ENCODE assay signal across 8 cellular contexts in genomic region chr11:66288138-66288865, GRCh38. TPM values are rescaled to one million over a fixed set of nuclear protein-coding genes. Genes with fewer than 3 reads are reported as not detected.
DNase-seq lines count a peak whose midpoint lies in the region; ATAC-seq, FAIRE-seq and TF ChIP-seq lines count a peak whose summit lies in the region.

No MANE protein-coding gene starts in this region.

- peak overlapping the region; percentile 87 for H3K4me3 Mint-ChIP-seq in Caco-2 (ENCODE audit: unreplicated experiment)

- CTCF ChIA-PET in Caco-2 (lab: Charles Lee), result interaction anchor here (0.5 to 2.6 kb wide), 11 partner anchors 21 to 695 kb away, joined by 3 to 43 read pairs (median 4); partner anchors contain the start of genes FIBP, MRPL11 and RIN1
- CTCF ChIA-PET in K562 (lab: Yijun Ruan, JAX; ENCODE audit: low intra/inter-chr PET ratio), result interaction anchor here (0.7 to 1.2 kb wide), 2 partner anchors 65 to 120 kb away, joined by 3 read pairs; no protein-coding TSS in a partner anchor

- peak overlapping the region; percentile 100 for H3K4me2 ChIP-seq in K562 (ENCODE audit: insufficient read depth, low read length)

- H4K20me1 ChIP-seq in K562 (replicated peaks; ENCODE audit: control insufficient read depth, insufficient read depth, low read length), result peaks cover 5% of the 10 kb centered on the region

- peaks cover 24% of the 10 kb centered on the region for H3K79me2 ChIP-seq in K562 (ENCODE audit: control insufficient read depth, insufficient read depth, low read length)

- intact Hi-C loops in Caco-2 (cut with micrococcal nuclease; ENCODE audit: unreplicated experiment), result loop anchor here (2.0 kb wide), 1 partner anchor 40 kb away; no protein-coding TSS in a partner anchor
- intact Hi-C loops in K562 (cut with micrococcal nuclease), result loop anchor here (2.0 kb wide), 1 partner anchor 66 kb away; no protein-coding TSS in a partner anchor
- intact Hi-C loops in right lobe of liver (cut with DNase I), result loop anchor here (10.0 kb wide), 1 partner anchor 64 kb away; no protein-coding TSS in a partner anchor

- TF ChIP-seq RAD21 in K562 (CRISPR knock-in tag; conservative IDR thresholded peaks at IDR 0.05 in 1 of 2, IDR thresholded peaks at IDR 0.05 in 1 of 2), result no peak

- H3K36me3 ChIP-seq in Caco-2 (ENCODE audit: control insufficient read depth, insufficient read depth, low read length) (peaks cover 5% of the 10 kb centered on the region; the same call in 1 of the 2 replicates), HUES48 (ENCODE audit: control insufficient read depth, insufficient read depth, low read length) (peaks cover 18% of the 10 kb centered on the region), K562 (ENCODE audit: control insufficient read depth, insufficient read depth, low read length) (peaks cover 37% of the 10 kb centered on the region; the same call in 2 of the 3 replicates), right lobe of liver (no peaks in the 10 kb centered on the region), upper lobe of left lung (peaks cover 0 to 26% (median 9%) of the 10 kb centered on the region in 4 donors)

- peaks cover 6% of the 10 kb centered on the region for H3K27me3 Mint-ChIP-seq in Caco-2 (ENCODE audit: insufficient read depth, unreplicated experiment)

- 7% methylated on average over 25 of the region's 27 CpGs for WGBS in K562 (ENCODE audit: insufficient coverage, low coverage, missing lambda C conversion rate)
- WGBS in right lobe of liver (ENCODE audit: insufficient coverage, low coverage, low lambda C conversion rate, missing lambda C conversion rate), result 14% methylated on average over 16 of the region's 27 CpGs
- 13 to 22% methylated on average over 16 to 22 of the region's 27 CpGs for WGBS in upper lobe of left lung, 2 donors

- H3K9ac ChIP-seq in HUES48 (ENCODE audit: low read depth, low read length), result peak overlapping the region; percentile 68
- H3K9ac ChIP-seq in K562 (ENCODE audit: insufficient read depth in 1 of 2, low read depth in 2 of 2, low read length in 2 of 2), result peak overlapping the region; percentile 93 to 100

- TSS peak; percentile 33 for BruUV-seq in Caco-2 (replicated peaks; lab: Mats Ljungman, UMichigan)
- TSS peak; percentile 49 for BruUV-seq in K562 (replicated peaks; lab: Mats Ljungman, UMichigan)

- peak overlapping the region; percentile 90 for H2AFZ ChIP-seq in K562 (ENCODE audit: low read depth, low read length)

- H3K4me1 ChIP-seq in Caco-2, result peaks cover 23% of the 10 kb centered on the region
- peaks cover 5% of the 10 kb centered on the region; the same call in 1 of the 2 replicates for H3K4me1 ChIP-seq in HUES48 (ENCODE audit: control insufficient read depth, insufficient read depth, low read length)
- peaks cover 19 to 66% of the 10 kb centered on the region in 2 experiments for H3K4me1 ChIP-seq in K562 (replicated peaks in 1 of 2; ENCODE audit: control insufficient read depth in 2 of 2, insufficient read depth in 2 of 2, low read length in 2 of 2)
- peaks cover 0 to 17% (median 7%) of the 10 kb centered on the region in 4 donors for H3K4me1 ChIP-seq in right lobe of liver
- peaks cover 23 to 45% (median 27%) of the 10 kb centered on the region in 4 donors for H3K4me1 ChIP-seq in upper lobe of left lung

- peak overlapping the region; percentile 63 for H3K4me3 ChIP-seq in Caco-2 (ENCODE audit: low read depth, low read length)
- H3K4me3 ChIP-seq in HUES48 (ENCODE audit: low read depth, low read length), result peak overlapping the region; percentile 83
- peak overlapping the region; percentile 84 for H3K4me3 ChIP-seq in K562
- H3K4me3 ChIP-seq in right lobe of liver, result peak overlapping the region; percentile 69 to 97 (median 75)
- H3K4me3 ChIP-seq in upper lobe of left lung, result peak overlapping the region; percentile 65 to 94 (median 77)

- in situ Hi-C loops in K562 (cut with MboI), result no loop called here

- POLR2A ChIA-PET in Caco-2 (lab: Charles Lee) (interaction anchor here (0.6 to 1.9 kb wide), 12 partner anchors 10 to 350 kb away, joined by 3 to 34 read pairs (median 6); partner anchors contain the start of genes BRMS1, DPP3, MRPL11 and RBM4), K562 (lab: Yijun Ruan, JAX) (interaction anchor here (0.6 to 2.6 kb wide), 22 partner anchors 8 to 1210 kb away, joined by 3 to 18 read pairs (median 4); partner anchors contain the start of genes B4GAT1, CNIH2 and RAB1B)

- H3K9me3 ChIP-seq in Caco-2, result no peaks in the 10 kb centered on the region
- H3K9me3 ChIP-seq in HUES48 (ENCODE audit: control insufficient read depth, insufficient read depth, low read length), result no peaks in the 10 kb centered on the region
- no peaks in the 10 kb centered on the region for H3K9me3 ChIP-seq in K562 (replicated peaks; ENCODE audit: control insufficient read depth, insufficient read depth, low read depth, low read length)
- H3K9me3 ChIP-seq in right lobe of liver, result no peaks in the 10 kb centered on the region
- no peaks in the 10 kb centered on the region for H3K9me3 ChIP-seq in upper lobe of left lung

- H3K27me3 ChIP-seq in Caco-2 (replicated peaks; ENCODE audit: control insufficient read depth, insufficient read depth, low read length), result no peaks in the 10 kb centered on the region; the same call in 1 of the 2 replicates
- H3K27me3 ChIP-seq in HUES48 (ENCODE audit: control insufficient read depth, insufficient read depth, low read length), result peaks cover 32% of the 10 kb centered on the region
- H3K27me3 ChIP-seq in K562 (ENCODE audit: control insufficient read depth in 2 of 2, insufficient read depth in 2 of 2, low read length in 2 of 2), result no peaks in the 10 kb centered on the region
- H3K27me3 ChIP-seq in right lobe of liver, result no peaks in the 10 kb centered on the region
- H3K27me3 ChIP-seq in upper lobe of left lung, result peaks cover 0 to 16% (median 9%) of the 10 kb centered on the region in 4 donors

- H3K9me3 Mint-ChIP-seq in Caco-2 (ENCODE audit: unreplicated experiment), result no peaks in the 10 kb centered on the region

- peak in 1 of 2 experiments; percentile 51 for DNase-seq in Caco-2
- no peak for DNase-seq in K562 (ENCODE audit: extremely low read depth in 1 of 4, low spot score in 3 of 4)
- peak; percentile 74 to 83 (median 78) for DNase-seq in right lobe of liver
- peak in 1 of 2 donors; percentile 59 for DNase-seq in upper lobe of left lung
- no peak for DNase-seq in stimulated activated CD4-positive, alpha-beta T cell treated with anti-CD3 and anti-CD28 coated beads, Interleukin-1b, Interleukin-23, amount 100 ng/mL, for 48 hours
- no peak for DNase-seq in Kasumi-1 (lab: John Stamatoyannopoulos, UW)

- H3K4me1 Mint-ChIP-seq in Caco-2 (ENCODE audit: low read depth, unreplicated experiment), result peaks cover 22% of the 10 kb centered on the region

- ATAC-seq in K562, result no peak; the same call in 2 of the 3 replicates
- ATAC-seq in right lobe of liver, result peak; percentile 0 to 14 (median 1)
- no peak for ATAC-seq in upper lobe of left lung (ENCODE audit: low FRiP score in 2 of 2)
- no peak for ATAC-seq in GM19463 (IDR thresholded peaks at IDR 0.05; ENCODE audit: unreplicated experiment)

- H3K9me1 ChIP-seq in K562 (ENCODE audit: control insufficient read depth, insufficient read depth, low read length), result peaks cover under 1% of the 10 kb centered on the region

- FAIRE-seq in K562 (lab: Jason Lieb, UNC), result peak; percentile 44

- peak overlapping the region; percentile 84 for H3K27ac ChIP-seq in HUES48 (ENCODE audit: low read depth, low read length)
- peak overlapping the region; percentile 80 for H3K27ac ChIP-seq in K562 (ENCODE audit: extremely low read depth, low read depth, low read length)
- peak overlapping the region; percentile 91 to 97 (median 94) for H3K27ac ChIP-seq in right lobe of liver
- peak overlapping the region; percentile 90 to 94 (median 94) for H3K27ac ChIP-seq in upper lobe of left lung

- TF ChIP-seq CTCF in Caco-2 (IDR thresholded peaks at IDR 0.05; ENCODE audit: insufficient read depth in 1 of 2, low read depth in 1 of 2, low read length in 1 of 2, severe bottlenecking in 1 of 2, unreplicated experiment in 1 of 2) (no peak), K562 (IDR thresholded peaks at IDR 0.05 in 2 of 3, conservative IDR thresholded peaks at IDR 0.05 in 1 of 3; ENCODE audit: insufficient read depth in 2 of 3, low read depth in 1 of 3, low read length in 3 of 3) (no peak), right lobe of liver (IDR thresholded peaks at IDR 0.05) (no peak), upper lobe of left lung (IDR thresholded peaks at IDR 0.05) (no peak)

- H3K27ac Mint-ChIP-seq in Caco-2 (ENCODE audit: unreplicated experiment), result peak overlapping the region; percentile 94

- H3K36me3 Mint-ChIP-seq in Caco-2 (ENCODE audit: insufficient read depth, unreplicated experiment), result peaks cover 23% of the 10 kb centered on the region

- no peak for TF ChIP-seq EP300 in K562 (IDR thresholded peaks at IDR 0.05; ENCODE audit: low read length)
- TF ChIP-seq EP300 in upper lobe of left lung (IDR thresholded peaks at IDR 0.05), result no peak

- no peak for TF ChIP-seq POLR2A in K562 (conservative IDR thresholded peaks at IDR 0.05)
- TF ChIP-seq POLR2A in right lobe of liver (IDR thresholded peaks at IDR 0.05), result no peak
- TF ChIP-seq POLR2A in upper lobe of left lung (IDR thresholded peaks at IDR 0.05), result no peak

RNA-seq across cellular contexts. Expression of gene YIF1A, which starts 0.6 kb away (rescaled TPM):
- total RNA-seq in Caco-2 (2022) (140 and 159 TPM in 2 replicates), K562 (2014; rRNA removed) (121 and 158 TPM in 2 replicates), K562 (2014; rRNA removed; fragmentation: Illumina TruSeq; extraction: Trizol) (29.4 and 39.3 TPM in 2 replicates), K562 (2015; rRNA removed; fragmentation: Illumina TruSeq; extraction: Trizol) (44.8 and 51.6 TPM in 2 replicates), K562 (2021) (108 and 120 TPM in 2 replicates), right lobe of liver (100 to 1,000 TPM in 3 of 6 experiments, 10 to 100 TPM in 3; 75.0 to 170 (median 97.9) TPM), upper lobe of left lung (100 to 1,000 TPM in 1 of 6 donors, 10 to 100 TPM in 5; 25.1 to 107 (median 68.2) TPM)
- total RNA-seq in K562 (2011; cell fraction: chromatin; rRNA removed; ENCODE audit: low replicate concordance), result 49.3 and 178 TPM in 2 replicates
- total RNA-seq in K562 (2011; cell fraction: nucleolus; rRNA removed), result 331 and 338 TPM in 2 replicates
- 162 and 163 TPM in 2 replicates for total RNA-seq in K562 (2011; cell fraction: nucleoplasm; rRNA removed)
- polyA plus RNA-seq in K562 (2011; rRNA removed) (77.2 and 108 TPM in 2 replicates), K562 (2014; fragmentation: Illumina TruSeq; extraction: Trizol) (111 and 119 TPM in 2 replicates), K562 (2014; fragmentation: Nextera tagmentation; extraction: Ambion mirVana) (10 to 100 TPM in 1 of 2 experiments, 1 to 10 TPM in 1; 8.6 to 33.6 TPM), K562 (2014; rRNA removed) (83.6 and 96.7 TPM in 2 replicates)
- 234 and 367 TPM in 2 replicates for polyA plus RNA-seq in K562 (2011; cell fraction: cytosol; rRNA removed)
- 162 and 217 TPM in 2 replicates for polyA plus RNA-seq in K562 (2011; cell fraction: nucleus; rRNA removed)
- 106 and 144 TPM in 2 replicates for polyA plus RNA-seq in K562 (2012)
- polyA minus RNA-seq in K562 (2011; rRNA and poly(A)+ RNA removed), result 84.7 and 117 TPM in 2 replicates
- 120 and 144 TPM in 2 replicates for polyA minus RNA-seq in K562 (2011; cell fraction: cytosol; rRNA and poly(A)+ RNA removed)
- polyA minus RNA-seq in K562 (2011; cell fraction: nucleus; rRNA and poly(A)+ RNA removed), result 46.6 and 57.5 TPM in 2 replicates

RNA-seq across cellular contexts. Expression of gene TMEM151A, which starts 3.4 kb away (rescaled TPM):
- 0.68 and 0.88 TPM in 2 replicates for total RNA-seq in Caco-2 (2022)
- total RNA-seq in K562 (2011; cell fraction: chromatin; rRNA removed; ENCODE audit: low replicate concordance), result not detected in 2 replicates
- not detected in 2 replicates for total RNA-seq in K562 (2011; cell fraction: nucleolus; rRNA removed)
- total RNA-seq in K562 (2011; cell fraction: nucleoplasm; rRNA removed), result not detected in 2 replicates
- total RNA-seq in K562 (2014; rRNA removed), result not detected in 2 replicates
- total RNA-seq in K562 (2014; rRNA removed; fragmentation: Illumina TruSeq; extraction: Trizol), result not detected in 2 replicates
- total RNA-seq in K562 (2015; rRNA removed; fragmentation: Illumina TruSeq; extraction: Trizol), result not detected in 2 replicates
- not detected in 2 replicates for total RNA-seq in K562 (2021)
- polyA plus RNA-seq in K562 (2011; rRNA removed), result not detected in 2 replicates
- 0.01 TPM in 1 of 2 replicates, not detected in the other for polyA plus RNA-seq in K562 (2011; cell fraction: cytosol; rRNA removed)
- polyA plus RNA-seq in K562 (2011; cell fraction: nucleus; rRNA removed), result not detected in 2 replicates
- not detected in 2 replicates for polyA plus RNA-seq in K562 (2012)
- not detected in 2 replicates for polyA plus RNA-seq in K562 (2014; fragmentation: Illumina TruSeq; extraction: Trizol)
- polyA plus RNA-seq in K562 (2014; fragmentation: Nextera tagmentation; extraction: Ambion mirVana), result not detected
- not detected in 2 replicates for polyA plus RNA-seq in K562 (2014; rRNA removed)
- not detected in 2 replicates for polyA minus RNA-seq in K562 (2011; rRNA and poly(A)+ RNA removed)
- polyA minus RNA-seq in K562 (2011; cell fraction: cytosol; rRNA and poly(A)+ RNA removed), result not detected in 2 replicates
- 0.13 TPM in 1 of 2 replicates, not detected in the other for polyA minus RNA-seq in K562 (2011; cell fraction: nucleus; rRNA and poly(A)+ RNA removed)
- under 1 TPM in 4 of 6 experiments, not detected in 2; 0.13 to 0.86 (median 0.45) TPM for total RNA-seq in right lobe of liver
- total RNA-seq in upper lobe of left lung, result 1 to 10 TPM in 1 of 6 donors, under 1 TPM in 1, not detected in 4; 0.29 to 1.9 TPM

RNA-seq across cellular contexts. Expression of gene CNIH2, which starts 10.3 kb away (rescaled TPM):
- 4.9 and 6.1 TPM in 2 replicates for total RNA-seq in Caco-2 (2022)
- total RNA-seq in K562 (2011; cell fraction: chromatin; rRNA removed; ENCODE audit: low replicate concordance), result 0.92 and 2.0 TPM in 2 replicates
- 0.92 and 1.7 TPM in 2 replicates for total RNA-seq in K562 (2011; cell fraction: nucleolus; rRNA removed)
- total RNA-seq in K562 (2011; cell fraction: nucleoplasm; rRNA removed), result 0.95 and 1.2 TPM in 2 replicates
- total RNA-seq in K562 (2014; rRNA removed), result 0.61 TPM in 1 of 2 replicates, not detected in the other
- total RNA-seq in K562 (2014; rRNA removed; fragmentation: Illumina TruSeq; extraction: Trizol), result not detected in 2 replicates
- total RNA-seq in K562 (2015; rRNA removed; fragmentation: Illumina TruSeq; extraction: Trizol), result 0.11 and 0.40 TPM in 2 replicates
- 0.89 and 1.1 TPM in 2 replicates for total RNA-seq in K562 (2021)
- polyA plus RNA-seq in K562 (2011; rRNA removed), result 0.26 and 0.30 TPM in 2 replicates
- polyA plus RNA-seq in K562 (2011; cell fraction: cytosol; rRNA removed), result 0.52 and 0.69 TPM in 2 replicates
- polyA plus RNA-seq in K562 (2011; cell fraction: nucleus; rRNA removed), result 1.1 and 1.7 TPM in 2 replicates
- 0.52 and 0.57 TPM in 2 replicates for polyA plus RNA-seq in K562 (2012)
- 0.36 and 0.65 TPM in 2 replicates for polyA plus RNA-seq in K562 (2014; fragmentation: Illumina TruSeq; extraction: Trizol)
- not detected for polyA plus RNA-seq in K562 (2014; fragmentation: Nextera tagmentation; extraction: Ambion mirVana)
- 0.27 and 0.55 TPM in 2 replicates for polyA plus RNA-seq in K562 (2014; rRNA removed)
- polyA minus RNA-seq in K562 (2011; rRNA and poly(A)+ RNA removed), result not detected in 2 replicates
- not detected in 2 replicates for polyA minus RNA-seq in K562 (2011; cell fraction: cytosol; rRNA and poly(A)+ RNA removed)
- 0.13 TPM in 1 of 2 replicates, not detected in the other for polyA minus RNA-seq in K562 (2011; cell fraction: nucleus; rRNA and poly(A)+ RNA removed)
- under 1 TPM in 2 of 6 experiments, not detected in 4; 0.26 to 0.51 TPM for total RNA-seq in right lobe of liver
- 1 to 10 TPM in 4 of 6 donors, not detected in 2; 1.4 to 2.0 (median 1.6) TPM for total RNA-seq in upper lobe of left lung

RNA-seq across cellular contexts. Expression of gene RAB1B, which starts 19.9 kb away (rescaled TPM):
- total RNA-seq in Caco-2 (2022), result 128 and 132 TPM in 2 replicates
- 13.9 and 38.2 TPM in 2 replicates for total RNA-seq in K562 (2011; cell fraction: chromatin; rRNA removed; ENCODE audit: low replicate concordance)
- total RNA-seq in K562 (2011; cell fraction: nucleolus; rRNA removed), result 41.5 and 42.0 TPM in 2 replicates
- 31.3 and 34.9 TPM in 2 replicates for total RNA-seq in K562 (2011; cell fraction: nucleoplasm; rRNA removed)
- 102 and 135 TPM in 2 replicates for total RNA-seq in K562 (2014; rRNA removed)
- total RNA-seq in K562 (2014; rRNA removed; fragmentation: Illumina TruSeq; extraction: Trizol), result 29.3 and 43.7 TPM in 2 replicates
- total RNA-seq in K562 (2015; rRNA removed; fragmentation: Illumina TruSeq; extraction: Trizol), result 83.8 and 85.1 TPM in 2 replicates
- total RNA-seq in K562 (2021), result 135 and 139 TPM in 2 replicates
- polyA plus RNA-seq in K562 (2011; rRNA removed), result 98.6 and 129 TPM in 2 replicates
- polyA plus RNA-seq in K562 (2011; cell fraction: cytosol; rRNA removed), result 213 and 403 TPM in 2 replicates
- polyA plus RNA-seq in K562 (2011; cell fraction: nucleus; rRNA removed), result 62.4 and 74.2 TPM in 2 replicates
- polyA plus RNA-seq in K562 (2012), result 127 and 138 TPM in 2 replicates
- 140 and 182 TPM in 2 replicates for polyA plus RNA-seq in K562 (2014; fragmentation: Illumina TruSeq; extraction: Trizol)
- 10 to 100 TPM in 1 of 2 experiments, 1 to 10 TPM in 1; 5.6 to 16.0 TPM for polyA plus RNA-seq in K562 (2014; fragmentation: Nextera tagmentation; extraction: Ambion mirVana)
- polyA plus RNA-seq in K562 (2014; rRNA removed), result 135 and 146 TPM in 2 replicates
- 57.1 and 92.7 TPM in 2 replicates for polyA minus RNA-seq in K562 (2011; rRNA and poly(A)+ RNA removed)
- 94.6 and 97.2 TPM in 2 replicates for polyA minus RNA-seq in K562 (2011; cell fraction: cytosol; rRNA and poly(A)+ RNA removed)
- 10.4 and 16.3 TPM in 2 replicates for polyA minus RNA-seq in K562 (2011; cell fraction: nucleus; rRNA and poly(A)+ RNA removed)
- total RNA-seq in right lobe of liver, result 10 to 100 TPM; 52.3 to 69.0 (median 59.6) TPM
- 100 to 1,000 TPM in 5 of 6 donors, 10 to 100 TPM in 1; 34.6 to 173 (median 122) TPM for total RNA-seq in upper lobe of left lung

RNA-seq across cellular contexts. Expression of gene CD248, which starts 28.5 kb away (rescaled TPM):
- total RNA-seq in Caco-2 (2022) (0.27 TPM in 1 of 2 replicates, not detected in the other), K562 (2014; rRNA removed) (not detected in 2 replicates), K562 (2014; rRNA removed; fragmentation: Illumina TruSeq; extraction: Trizol) (not detected in 2 replicates), K562 (2015; rRNA removed; fragmentation: Illumina TruSeq; extraction: Trizol) (not detected in 2 replicates), K562 (2021) (0.09 and 0.20 TPM in 2 replicates), right lobe of liver (1 to 10 TPM in 3 of 6 experiments, under 1 TPM in 3; 0.37 to 3.2 (median 0.94) TPM), upper lobe of left lung (10 to 100 TPM in 2 of 6 donors, 1 to 10 TPM in 3, under 1 TPM in 1; 0.59 to 85.6 (median 6.5) TPM)
- not detected in 2 replicates for total RNA-seq in K562 (2011; cell fraction: chromatin; rRNA removed; ENCODE audit: low replicate concordance)
- not detected in 2 replicates for total RNA-seq in K562 (2011; cell fraction: nucleolus; rRNA removed)
- total RNA-seq in K562 (2011; cell fraction: nucleoplasm; rRNA removed), result not detected in 2 replicates
- polyA plus RNA-seq in K562 (2011; rRNA removed) (not detected in 2 replicates), K562 (2014; fragmentation: Illumina TruSeq; extraction: Trizol) (not detected in 2 replicates), K562 (2014; fragmentation: Nextera tagmentation; extraction: Ambion mirVana) (not detected), K562 (2014; rRNA removed) (not detected in 2 replicates)
- polyA plus RNA-seq in K562 (2011; cell fraction: cytosol; rRNA removed), result not detected in 2 replicates
- not detected in 2 replicates for polyA plus RNA-seq in K562 (2011; cell fraction: nucleus; rRNA removed)
- 0.04 TPM in 1 of 2 replicates, not detected in the other for polyA plus RNA-seq in K562 (2012)
- not detected in 2 replicates for polyA minus RNA-seq in K562 (2011; rRNA and poly(A)+ RNA removed)
- not detected in 2 replicates for polyA minus RNA-seq in K562 (2011; cell fraction: cytosol; rRNA and poly(A)+ RNA removed)
- not detected in 2 replicates for polyA minus RNA-seq in K562 (2011; cell fraction: nucleus; rRNA and poly(A)+ RNA removed)

Comparison
In these comparisons a context has a peak if more than half of its experiments do, and no peak if none do; other contexts are left out.
1. DNase-seq: peak in right lobe of liver (3 of 3); none in K562 (0 of 4), stimulated activated CD4-positive, alpha-beta T cell treated with anti-CD3 and anti-CD28 coated beads, Interleukin-1b, Interleukin-23, amount 100 ng/mL, for 48 hours (single experiment) and Kasumi-1 (0 of 2).
2. ATAC-seq: peak in right lobe of liver (4 of 4); none in K562 (single experiment), upper lobe of left lung (0 of 2) and GM19463 (single experiment).
3. Peak in every context shown above with its lines, with median percentiles within 50 percentile points of each other: H3K4me3 ChIP-seq and H3K27ac ChIP-seq.